21 cellular contexts compared by ENCODE assay signal in the genomic region with DNA sequence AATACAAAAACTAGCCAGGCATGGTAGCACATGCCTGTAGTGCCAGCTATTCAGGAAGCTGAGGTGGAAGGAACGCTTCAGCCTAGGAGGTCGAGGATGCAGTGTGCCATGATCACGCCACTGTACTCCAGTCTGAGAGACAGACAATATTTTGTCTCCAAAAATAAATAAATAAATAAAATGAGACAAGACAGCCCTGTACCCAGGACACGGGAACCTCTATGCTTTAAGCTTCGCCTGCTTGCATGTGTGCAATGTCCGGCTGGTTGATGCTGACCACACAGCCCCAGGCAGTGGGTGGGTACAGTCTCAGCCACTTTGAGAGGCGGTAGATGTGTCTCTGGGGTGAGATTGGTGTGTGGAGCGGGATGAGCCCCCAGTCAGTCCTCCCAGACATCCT. TPM values are rescaled to one million over a fixed set of nuclear protein-coding genes. Genes with fewer than 3 reads are reported as not detected.
"Had no signal": no experiment of that assay in that cellular context is flagged by ENCODE, and none has a peak within 500 bp of the region (broad histone marks: within the 10 kb centered on the region; RNA-seq: fewer than 3 reads in every experiment).

No MANE protein-coding gene starts in this region.

- DNase-seq: activated CD4-positive, alpha-beta memory T cell treated with anti-CD3 and anti-CD28 coated beads for 36 hours; activated CD4-positive, alpha-beta T cell treated with anti-CD3 and anti-CD28 coated beads, Interleukin-2, amount 10 ng/mL, durations not matched to agents 7 days and 5 days; activated CD4-positive, CD25-positive, alpha-beta regulatory T cell; activated CD8-positive, alpha-beta memory T cell treated with anti-CD3 and anti-CD28 coated beads, Interleukin-2, amount 50 U/mL, for 4 hours; activated gamma-delta T cell treated with Interleukin-2 at 50 U/mL for 16 hours; activated naive CD4-positive, alpha-beta T cell treated with anti-CD3 and anti-CD28 coated beads, Interleukin-2, amount 10 ng/mL, durations not matched to agents 7 days and 5 days; activated naive CD8-positive, alpha-beta T cell treated with anti-CD3 and anti-CD28 coated beads for 36 hours; activated T-cell treated with anti-CD3 and anti-CD28 coated beads, Interleukin-2, amount 50 U/mL, for 72 hours; MM.1S; NCI-H1105; NCI-H1436; NCI-H1694 treated with DMSO at 0.1 percent for 48 hours; NCI-H2029 treated with DMSO at 0.1 percent for 48 hours; NCI-H446; NCI-H524; PC-9; SIG-M5; T-helper 1 cell had no signal

- H3K4me1 ChIP-seq: breast epithelium had no signal

- H3K27ac ChIP-seq: breast epithelium, PC-9, SK-N-MC, VCaP had no signal

- H2AFZ ChIP-seq: PC-9 had no signal

- H3K36me3 ChIP-seq: breast epithelium had no signal

- H3K9me3 ChIP-seq: breast epithelium had no signal

- H3K4me2 ChIP-seq: PC-9 had no signal

- H3K4me3 ChIP-seq: breast epithelium, PC-9, SK-N-MC had no signal

- H3K27me3 ChIP-seq: breast epithelium had no signal

RNA-seq across cellular contexts. Expression of a gene that starts 52.0 kb away (rescaled TPM):
- total RNA-seq: activated CD4-positive, alpha-beta memory T cell treated with anti-CD3 and anti-CD28 coated beads for 36 hours; activated CD4-positive, alpha-beta T cell treated with anti-CD3 and anti-CD28 coated beads, Interleukin-2, amount 10 ng/mL, durations not matched to agents 7 days and 5 days; PC-9 had no signal
